In genomic region chr13:49234741-49235140, GRCh38 we compare ENCODE assay signal across 11 cellular contexts. TPM values are rescaled to one million over a fixed set of nuclear protein-coding genes. Genes with fewer than 3 reads are reported as not detected.
"Had no signal": no experiment of that assay in that cellular context is flagged by ENCODE, and none has a peak within 500 bp of the region (broad histone marks: within the 10 kb centered on the region; RNA-seq: fewer than 3 reads in every experiment).

No MANE protein-coding gene starts in this region.

- FAIRE-seq: H1, H54 had no signal

- ATAC-seq: GM23338, HCT116 had no signal

- H2AFZ ChIP-seq: GM23248, GM23338 had no signal

- H3K36me3 ChIP-seq: HAP-1 had no signal

- H3K4me3 ChIP-seq: GM23248, GM23338, HAP-1 had no signal

- H3K9me3 ChIP-seq: HAP-1 had no signal

- H3K27ac ChIP-seq: GM23248 had no signal

- DNase-seq: GM23248, GOT3, H7, H9, HCEC 1CT had no signal

- H3K9me3 Mint-ChIP-seq: GM23338, H9 had no signal

- H3K9ac ChIP-seq: GM23248 had no signal

- H3K4me1 ChIP-seq: HAP-1 had no signal

- H3K4me3 Mint-ChIP-seq: GM23338, H9 had no signal

- H3K4me2 ChIP-seq: GM23338 had no signal

- H3K4me1 Mint-ChIP-seq: GM23338, H9 had no signal

- H3K27ac Mint-ChIP-seq: GM23338, H9 had no signal

RNA-seq across cellular contexts. Expression of gene MLNR, which starts 14.6 kb away (rescaled TPM):
- total RNA-seq: GM23248, H4, H7, H9 had no signal
- polyA plus RNA-seq: GM23248, GM23338 had no signal
